17 cellular contexts compared by ENCODE assay signal in genomic region chr17:41870097-41870496, GRCh38. TPM values are rescaled to one million over a fixed set of nuclear protein-coding genes. Genes with fewer than 3 reads are reported as not detected.
DNase-seq lines count a peak whose midpoint lies in the region; ATAC-seq and TF ChIP-seq lines count a peak whose summit lies in the region.
"Had no signal": no experiment of that assay in that cellular context is flagged by ENCODE, and none has a peak within 500 bp of the region (broad histone marks: within the 10 kb centered on the region; RNA-seq: fewer than 3 reads in every experiment).

No MANE protein-coding gene starts in this region.

- no peak overlapping the region for H3K9ac ChIP-seq in endodermal cell (ENCODE audit: extremely low read depth, low read length, poor library complexity, severe bottlenecking)

- peaks cover 5% of the 10 kb centered on the region for H3K4me1 ChIP-seq in endodermal cell (ENCODE audit: control insufficient read depth, insufficient read depth, low read length)
- 0 out of 2 replicates have a peak, but pooled peaks cover 5% of the 10 kb centered on the region for H3K4me1 ChIP-seq in Caco-2

- no peak overlapping the region for H3K4me3 Mint-ChIP-seq in activated CD8-positive, alpha-beta T cell treated with anti-CD3 and anti-CD28 coated beads for 36 hours
- no peak overlapping the region for H3K4me3 Mint-ChIP-seq in endodermal cell
- H3K4me3 Mint-ChIP-seq in Caco-2 (ENCODE audit: unreplicated experiment) = no peak overlapping the region
- H3K4me3 Mint-ChIP-seq: stimulated activated naive CD8-positive, alpha-beta T cell treated with anti-CD3 and anti-CD28 coated beads, Interleukin-15, amount 100 ng/mL, for 72 hours had no signal

- WGBS in endodermal cell (ENCODE audit: insufficient coverage in 1 of 2, insufficient read length in 1 of 2), 2 experiments = 93 to 94% methylated on average over 2 of the region's 2 CpGs

- peak overlapping the region; percentile 42 for H3K27ac ChIP-seq in 22Rv1
- H3K27ac ChIP-seq in AG04450 (ENCODE audit: low read depth, low read length) = peak overlapping the region; percentile 47
- H3K27ac ChIP-seq in endodermal cell (ENCODE audit: low read depth, low read length) = no peak overlapping the region
- H3K27ac ChIP-seq: body of pancreas, left lung had no signal

- TF ChIP-seq CTCF in 22Rv1 (IDR thresholded peaks at IDR 0.05) (no peak), AG04450 (IDR thresholded peaks at IDR 0.05; ENCODE audit: low read depth, low read length) (no peak), endodermal cell (conservative IDR thresholded peaks at IDR 0.05) (no peak), Caco-2 (IDR thresholded peaks at IDR 0.05; ENCODE audit: insufficient read depth in 1 of 2, low read depth in 1 of 2, low read length in 1 of 2, severe bottlenecking in 1 of 2, unreplicated experiment in 1 of 2) (no peak)
- no peak for TF ChIP-seq CTCF in activated CD8-positive, alpha-beta T cell treated with anti-CD3 and anti-CD28 coated beads for 36 hours (IDR thresholded peaks at IDR 0.05)

- H3K36me3 ChIP-seq in endodermal cell (ENCODE audit: control insufficient read depth, insufficient read depth, low read length) = peaks cover 77% of the 10 kb centered on the region
- peaks cover 10% of the 10 kb centered on the region for H3K36me3 ChIP-seq in Caco-2 (ENCODE audit: control insufficient read depth, insufficient read depth, low read length)

- no TSS peak for BruUV-seq in Caco-2 (replicated peaks; lab: Mats Ljungman, UMichigan)

- H3K4me1 Mint-ChIP-seq in activated CD8-positive, alpha-beta T cell treated with anti-CD3 and anti-CD28 coated beads for 36 hours (ENCODE audit: low read depth) = peaks cover 32% of the 10 kb centered on the region
- H3K4me1 Mint-ChIP-seq in endodermal cell = peaks cover 7% of the 10 kb centered on the region
- no peaks in the 10 kb centered on the region for H3K4me1 Mint-ChIP-seq in Caco-2 (ENCODE audit: low read depth, unreplicated experiment)

- DNase-seq in AG04450 (ENCODE audit: low read depth, low spot score) (no peak), endodermal cell (peak; percentile 47), NCI-H526 (lab: John Stamatoyannopoulos, UW) (no peak), COR-L47 (lab: John Stamatoyannopoulos, UW) (no peak), Caco-2 (no peak)
- no peak for DNase-seq in activated CD8-positive, alpha-beta T cell treated with anti-CD3 and anti-CD28 coated beads for 36 hours
- DNase-seq: body of pancreas; NCI-H1694; NCI-H2171; NCI-H524 treated with DMSO at 0.1 percent for 48 hours; SHP77 treated with DMSO at 0.1 percent for 48 hours; stimulated activated CD4-positive, alpha-beta T cell treated with anti-CD3 and anti-CD28 coated beads, Interleukin-15, amount 100 ng/mL, for 24 hours; stimulated activated naive CD8-positive, alpha-beta T cell treated with anti-CD3 and anti-CD28 coated beads, Interleukin-15, amount 100 ng/mL, for 72 hours had no signal

- no peak for ATAC-seq in activated CD8-positive, alpha-beta T cell treated with anti-CD3 and anti-CD28 coated beads for 36 hours
- ATAC-seq in GM19397 (IDR thresholded peaks at IDR 0.05; ENCODE audit: unreplicated experiment) = no peak
- ATAC-seq: stimulated activated naive CD8-positive, alpha-beta T cell treated with anti-CD3 and anti-CD28 coated beads, Interleukin-15, amount 100 ng/mL, for 72 hours had no signal

- H3K36me3 Mint-ChIP-seq in activated CD8-positive, alpha-beta T cell treated with anti-CD3 and anti-CD28 coated beads for 36 hours (ENCODE audit: low read depth) = peaks cover 55% of the 10 kb centered on the region
- H3K36me3 Mint-ChIP-seq in endodermal cell (ENCODE audit: low read depth) (peaks cover 80% of the 10 kb centered on the region), Caco-2 (ENCODE audit: insufficient read depth, unreplicated experiment) (peaks cover 85% of the 10 kb centered on the region)

- H3K27ac Mint-ChIP-seq in activated CD8-positive, alpha-beta T cell treated with anti-CD3 and anti-CD28 coated beads for 36 hours = peak overlapping the region; percentile 89
- H3K27ac Mint-ChIP-seq in endodermal cell (peak overlapping the region; percentile 24), Caco-2 (ENCODE audit: unreplicated experiment) (no peak overlapping the region)

- H3K4me3 ChIP-seq in AG04450 (ENCODE audit: low read depth, low read length) (no peak overlapping the region), endodermal cell (ENCODE audit: low read length) (no peak overlapping the region), Caco-2 (ENCODE audit: low read depth, low read length) (no peak overlapping the region)
- H3K4me3 ChIP-seq: body of pancreas, left lung had no signal

- CTCF ChIA-PET in AG04450 (lab: Charles Lee) (no interaction called here), Caco-2 (lab: Charles Lee) (interaction anchor here (0.5 to 0.6 kb wide), 2 partner anchors 14 to 87 kb away, joined by 5 to 9 read pairs; no protein-coding TSS in a partner anchor)
- CTCF ChIA-PET in activated CD8-positive, alpha-beta T cell treated with anti-CD3 and anti-CD28 coated beads for 36 hours (lab: Charles Lee) = no interaction called here

- POLR2A ChIA-PET in AG04450 (lab: Yijun Ruan, JAX) (no interaction called here), Caco-2 (lab: Charles Lee) (no interaction called here)
- POLR2A ChIA-PET in activated CD8-positive, alpha-beta T cell treated with anti-CD3 and anti-CD28 coated beads for 36 hours (lab: Charles Lee) = interaction anchor here (0.6 kb wide), 1 partner anchor 45 kb away, joined by 3 read pairs; no protein-coding TSS in a partner anchor

- H3K9me3 ChIP-seq in AG04450 (ENCODE audit: control insufficient read depth, insufficient read depth, low read length) (no peaks in the 10 kb centered on the region; the same call in 1 of the 2 replicates), endodermal cell (ENCODE audit: control insufficient read depth, low read length) (peaks cover 4% of the 10 kb centered on the region), Caco-2 (no peaks in the 10 kb centered on the region)
- H3K9me3 ChIP-seq: body of pancreas, left lung had no signal

- H3K27me3 ChIP-seq in AG04450 (ENCODE audit: control insufficient read depth, insufficient read depth, low read length) = no peaks in the 10 kb centered on the region
- no peaks in the 10 kb centered on the region for H3K27me3 ChIP-seq in endodermal cell (ENCODE audit: control insufficient read depth, insufficient read depth, low read length, poor library complexity, severe bottlenecking)
- no peaks in the 10 kb centered on the region for H3K27me3 ChIP-seq in Caco-2 (replicated peaks; ENCODE audit: control insufficient read depth, insufficient read depth, low read length)
- H3K27me3 ChIP-seq: body of pancreas, left lung had no signal

- no peaks in the 10 kb centered on the region for H3K9me3 Mint-ChIP-seq in activated CD8-positive, alpha-beta T cell treated with anti-CD3 and anti-CD28 coated beads for 36 hours
- H3K9me3 Mint-ChIP-seq in endodermal cell (peaks cover 5% of the 10 kb centered on the region), Caco-2 (ENCODE audit: unreplicated experiment) (no peaks in the 10 kb centered on the region)
- H3K9me3 Mint-ChIP-seq: stimulated activated naive CD8-positive, alpha-beta T cell treated with anti-CD3 and anti-CD28 coated beads, Interleukin-15, amount 100 ng/mL, for 72 hours had no signal

- no peaks in the 10 kb centered on the region for H3K27me3 Mint-ChIP-seq in activated CD8-positive, alpha-beta T cell treated with anti-CD3 and anti-CD28 coated beads for 36 hours
- H3K27me3 Mint-ChIP-seq in endodermal cell (ENCODE audit: insufficient read depth) (no peaks in the 10 kb centered on the region), Caco-2 (ENCODE audit: insufficient read depth, unreplicated experiment) (no peaks in the 10 kb centered on the region)
- H3K27me3 Mint-ChIP-seq: stimulated activated naive CD8-positive, alpha-beta T cell treated with anti-CD3 and anti-CD28 coated beads, Interleukin-15, amount 100 ng/mL, for 72 hours had no signal

- intact Hi-C loops in activated CD8-positive, alpha-beta T cell treated with anti-CD3 and anti-CD28 coated beads for 36 hours (cut with micrococcal nuclease) = no loop called here
- intact Hi-C loops in Caco-2 (cut with micrococcal nuclease; ENCODE audit: unreplicated experiment) = no loop called here

RNA-seq across cellular contexts. Expression of gene KLHL11, which starts 4.9 kb away (rescaled TPM):
- 7.6 and 9.3 TPM in 2 replicates for polyA plus RNA-seq in AG04450 (2011; rRNA removed)
- 28.0 and 39.1 TPM in 2 replicates for polyA minus RNA-seq in AG04450 (2011; rRNA and poly(A)+ RNA removed)
- total RNA-seq in activated CD8-positive, alpha-beta T cell treated with anti-CD3 and anti-CD28 coated beads for 36 hours = 10 to 100 TPM; 19.2 to 19.6 TPM
- total RNA-seq in endodermal cell (10 to 100 TPM; 13.3 to 15.9 TPM), Caco-2 (2022) (20.3 and 22.2 TPM in 2 replicates)
- polyA plus RNA-seq in endodermal cell (2013, experiment 1 of 2) = 6.6 TPM
- polyA plus RNA-seq in endodermal cell (2013, experiment 2 of 2) = 6.3 TPM

RNA-seq across cellular contexts. Expression of gene KLHL10, which starts 32.5 kb away (rescaled TPM):
- polyA plus RNA-seq in AG04450 (2011; rRNA removed) = 0.06 TPM in 2 replicates
- polyA minus RNA-seq in AG04450 (2011; rRNA and poly(A)+ RNA removed) = not detected in 2 replicates
- under 1 TPM in 1 of 2 experiments, not detected in 1; 0.36 TPM for total RNA-seq in activated CD8-positive, alpha-beta T cell treated with anti-CD3 and anti-CD28 coated beads for 36 hours
- total RNA-seq in endodermal cell (under 1 TPM in 1 of 2 donors, not detected in 1; 0.15 TPM), Caco-2 (2022) (not detected in 2 replicates)
- not detected for polyA plus RNA-seq in endodermal cell (2013, experiment 1 of 2)
- polyA plus RNA-seq in endodermal cell (2013, experiment 2 of 2) = not detected
- total RNA-seq: body of pancreas, glomerular endothelial cell, left lung had no signal

RNA-seq across cellular contexts. Expression of gene NT5C3B, which starts 34.1 kb away (rescaled TPM):
- 97.4 and 106 TPM in 2 replicates for polyA plus RNA-seq in AG04450 (2011; rRNA removed)
- 46.1 and 49.6 TPM in 2 replicates for polyA minus RNA-seq in AG04450 (2011; rRNA and poly(A)+ RNA removed)
- total RNA-seq in activated CD8-positive, alpha-beta T cell treated with anti-CD3 and anti-CD28 coated beads for 36 hours = 10 to 100 TPM; 30.5 to 32.3 TPM
- 10 to 100 TPM; 65.2 to 79.5 TPM for total RNA-seq in endodermal cell
- polyA plus RNA-seq in endodermal cell (2013, experiment 1 of 2) = 77.9 TPM
- polyA plus RNA-seq in endodermal cell (2013, experiment 2 of 2) = 72.6 TPM
- 85.4 and 94.5 TPM in 2 replicates for total RNA-seq in Caco-2 (2022)

RNA-seq across cellular contexts. Expression of gene ACLY, which starts 48.7 kb away (rescaled TPM):
- polyA plus RNA-seq in AG04450 (2011; rRNA removed) = 161 and 163 TPM in 2 replicates
- 273 and 347 TPM in 2 replicates for polyA minus RNA-seq in AG04450 (2011; rRNA and poly(A)+ RNA removed)
- 100 to 1,000 TPM; 185 to 186 TPM for total RNA-seq in activated CD8-positive, alpha-beta T cell treated with anti-CD3 and anti-CD28 coated beads for 36 hours
- total RNA-seq in endodermal cell (100 to 1,000 TPM; 261 to 304 TPM), Caco-2 (2022) (246 and 252 TPM in 2 replicates)
- 223 TPM for polyA plus RNA-seq in endodermal cell (2013, experiment 1 of 2)
- polyA plus RNA-seq in endodermal cell (2013, experiment 2 of 2) = 225 TPM

RNA-seq across cellular contexts. Expression of gene FKBP10, which starts 57.3 kb away (rescaled TPM):
- 487 and 624 TPM in 2 replicates for polyA plus RNA-seq in AG04450 (2011; rRNA removed)
- 266 and 344 TPM in 2 replicates for polyA minus RNA-seq in AG04450 (2011; rRNA and poly(A)+ RNA removed)
- 1 to 10 TPM in 1 of 2 experiments, under 1 TPM in 1; 0.74 to 1.2 TPM for total RNA-seq in activated CD8-positive, alpha-beta T cell treated with anti-CD3 and anti-CD28 coated beads for 36 hours
- total RNA-seq in endodermal cell (100 to 1,000 TPM; 179 to 291 TPM), Caco-2 (2022) (112 and 132 TPM in 2 replicates)
- polyA plus RNA-seq in endodermal cell (2013, experiment 1 of 2) = 230 TPM
- polyA plus RNA-seq in endodermal cell (2013, experiment 2 of 2) = 211 TPM
